Comparison of ENCODE assay signal across 9 cellular contexts in the genomic region with DNA sequence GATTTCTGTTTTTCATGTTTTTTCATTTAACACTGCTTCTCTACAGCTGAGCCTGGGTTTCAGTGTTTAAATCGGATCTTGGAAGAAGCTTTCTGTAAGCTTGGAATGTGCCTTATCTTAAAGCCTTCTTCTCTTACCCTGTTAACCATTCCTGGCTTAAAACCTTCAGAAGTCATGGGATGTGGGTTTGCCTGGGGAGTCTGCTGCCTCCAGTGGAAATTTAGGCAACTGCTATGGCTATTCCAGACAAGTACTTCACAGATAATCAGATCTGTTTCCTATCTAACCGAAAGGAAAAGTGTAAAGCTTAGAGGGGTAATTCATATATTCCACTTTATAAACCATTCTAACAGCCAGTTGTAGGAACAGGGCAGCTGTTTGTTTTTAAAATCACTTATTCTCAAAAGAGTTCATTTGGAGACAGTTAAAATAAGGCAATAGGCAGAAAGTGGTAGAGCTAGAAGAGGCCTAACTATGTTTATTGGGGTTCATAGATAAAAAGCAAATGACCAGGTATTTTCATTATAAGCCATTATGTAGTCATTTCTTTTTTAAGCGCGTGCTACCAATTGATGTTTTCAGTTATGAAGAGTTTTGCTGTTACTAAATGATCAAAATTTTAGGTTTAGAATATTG.
DNase-seq lines count a peak whose midpoint lies in the region; ATAC-seq, FAIRE-seq and TF ChIP-seq lines count a peak whose summit lies in the region.
"Had no signal": no experiment of that assay in that cellular context is flagged by ENCODE, and none has a peak within 500 bp of the region (broad histone marks: within the 10 kb centered on the region; RNA-seq: fewer than 3 reads in every experiment).

No MANE protein-coding gene starts in this region.

- H3K27ac ChIP-seq in SK-N-MC (no peak overlapping the region), trophoblast cell (ENCODE audit: low read depth, low read length) (no peak overlapping the region)
- H3K27ac ChIP-seq: SJSA1 had no signal

- H2AFZ ChIP-seq in trophoblast cell (ENCODE audit: insufficient read depth, low read length, poor library complexity), result no peak overlapping the region

- H3K4me2 ChIP-seq in trophoblast cell (ENCODE audit: low read length), result no peak overlapping the region

- peak; percentile 59 for DNase-seq in Calu3
- DNase-seq in HTR-8/SVneo (ENCODE audit: insufficient read length, low spot score), result peak; percentile 52
- DNase-seq in SK-N-MC (ENCODE audit: low read depth, low spot score), result peak; percentile 63
- peak; percentile 89 for DNase-seq in fibroblast of villous mesenchyme (ENCODE audit: low read depth)
- DNase-seq in trophoblast cell, result peak; percentile 61 to 89
- DNase-seq in KG1 (lab: John Stamatoyannopoulos, UW), result no peak

- ATAC-seq in GM18907 (IDR thresholded peaks at IDR 0.05; ENCODE audit: unreplicated experiment), result no peak
- ATAC-seq in HG02938 (IDR thresholded peaks at IDR 0.05; ENCODE audit: unreplicated experiment), result no peak

- no peak overlapping the region for H2AK5ac ChIP-seq in trophoblast cell (ENCODE audit: low read length)

- no peak overlapping the region for H3K23ac ChIP-seq in trophoblast cell (ENCODE audit: low read length)

- no peak overlapping the region for H3K14ac ChIP-seq in trophoblast cell (ENCODE audit: low read length)

- no peaks in the 10 kb centered on the region for H3K27me3 ChIP-seq in trophoblast cell (ENCODE audit: insufficient read depth, low read length)
- H3K27me3 ChIP-seq: SJSA1 had no signal

- H3K27me3 Mint-ChIP-seq in Calu3 (ENCODE audit: unreplicated experiment), result no peaks in the 10 kb centered on the region

- no peaks in the 10 kb centered on the region for H3K36me3 Mint-ChIP-seq in Calu3 (ENCODE audit: insufficient read depth, unreplicated experiment)

- no peak overlapping the region for H3K27ac Mint-ChIP-seq in Calu3 (ENCODE audit: unreplicated experiment)

- no peak for FAIRE-seq in HTR-8/SVneo (lab: Jason Lieb, UNC)

- no TSS peak for BruUV-seq in Calu3 (replicated peaks; lab: Mats Ljungman, UMichigan)

- no peaks in the 10 kb centered on the region for H3K36me3 ChIP-seq in SK-N-MC (ENCODE audit: insufficient read depth, low read length)
- H3K36me3 ChIP-seq in trophoblast cell (ENCODE audit: control insufficient read depth in 1 of 2, insufficient read depth in 2 of 2, low read length in 2 of 2), result no peaks in the 10 kb centered on the region
- H3K36me3 ChIP-seq: SJSA1 had no signal

- no peak overlapping the region for H2BK12ac ChIP-seq in trophoblast cell (ENCODE audit: low read length)

- no peaks in the 10 kb centered on the region for H3K79me2 ChIP-seq in trophoblast cell (ENCODE audit: control insufficient read depth, insufficient read depth, low read length, poor library complexity)

- no peak overlapping the region for H3K4ac ChIP-seq in trophoblast cell (ENCODE audit: low read depth, low read length)

- no peaks in the 10 kb centered on the region for H3K9me3 ChIP-seq in SK-N-MC (ENCODE audit: low read depth, low read length)
- H3K9me3 ChIP-seq in trophoblast cell (ENCODE audit: insufficient read depth, low read depth, low read length), result no peaks in the 10 kb centered on the region
- H3K9me3 ChIP-seq: SJSA1 had no signal

- H2BK120ac ChIP-seq in trophoblast cell (ENCODE audit: insufficient read depth, low read length, poor library complexity), result no peak overlapping the region

- H2BK5ac ChIP-seq in trophoblast cell (ENCODE audit: low read depth, low read length, poor library complexity), result no peak overlapping the region

- WGBS in trophoblast cell (ENCODE audit: extremely low coverage, insufficient coverage, insufficient read length), result no CpG with 5 or more reads among the region's 4 CpGs

- no peak overlapping the region for H3K9ac ChIP-seq in SK-N-MC (ENCODE audit: insufficient read length)
- no peak overlapping the region for H3K9ac ChIP-seq in trophoblast cell (ENCODE audit: low read length)

- H4K8ac ChIP-seq in trophoblast cell (ENCODE audit: low read depth, low read length), result no peak overlapping the region

- peaks cover 5% of the 10 kb centered on the region for H3K4me1 Mint-ChIP-seq in Calu3 (ENCODE audit: low read depth, unreplicated experiment)

- no peak overlapping the region for H3K18ac ChIP-seq in trophoblast cell (ENCODE audit: low read length)

- H3K9me3 Mint-ChIP-seq in Calu3 (ENCODE audit: low read depth, unreplicated experiment), result no peaks in the 10 kb centered on the region

- no peaks in the 10 kb centered on the region for H3K4me1 ChIP-seq in trophoblast cell (ENCODE audit: control insufficient read depth in 1 of 2, insufficient read depth in 2 of 2, low read length in 2 of 2)

- H4K12ac ChIP-seq in trophoblast cell (ENCODE audit: low read depth, low read length), result no peak overlapping the region

- CTCF ChIA-PET in Calu3 (lab: Charles Lee), result interaction anchor here (0.6 to 1.3 kb wide), 8 partner anchors 13 to 317 kb away, joined by 3 to 4 read pairs (median 4); no protein-coding TSS in a partner anchor

- TF ChIP-seq CTCF in Calu3 (IDR thresholded peaks at IDR 0.05; ENCODE audit: unreplicated experiment), result peak; percentile 79
- peak; percentile 88 for TF ChIP-seq CTCF in fibroblast of villous mesenchyme (IDR thresholded peaks at IDR 0.05; ENCODE audit: insufficient read depth, low read depth, low read length)

- no peak overlapping the region for H4K91ac ChIP-seq in trophoblast cell (ENCODE audit: low read depth, low read length)

- H3K4me3 ChIP-seq in SK-N-MC (no peak overlapping the region), fibroblast of villous mesenchyme (ENCODE audit: low read depth, low read length) (no peak overlapping the region), trophoblast cell (ENCODE audit: low read depth, low read length) (no peak overlapping the region)
- H3K4me3 ChIP-seq: SJSA1 had no signal

- H3K4me3 Mint-ChIP-seq in Calu3 (ENCODE audit: low read depth, unreplicated experiment), result no peak overlapping the region

- intact Hi-C loops in Calu3 (cut with micrococcal nuclease; ENCODE audit: unreplicated experiment), result loop anchor here (1.0 to 10.0 kb wide), 4 partner anchors 121 to 641 kb away; no protein-coding TSS in a partner anchor

- no peaks in the 10 kb centered on the region for H3K79me1 ChIP-seq in trophoblast cell (ENCODE audit: low read length)
